21 cellular contexts compared by ENCODE assay signal in the genomic region with DNA sequence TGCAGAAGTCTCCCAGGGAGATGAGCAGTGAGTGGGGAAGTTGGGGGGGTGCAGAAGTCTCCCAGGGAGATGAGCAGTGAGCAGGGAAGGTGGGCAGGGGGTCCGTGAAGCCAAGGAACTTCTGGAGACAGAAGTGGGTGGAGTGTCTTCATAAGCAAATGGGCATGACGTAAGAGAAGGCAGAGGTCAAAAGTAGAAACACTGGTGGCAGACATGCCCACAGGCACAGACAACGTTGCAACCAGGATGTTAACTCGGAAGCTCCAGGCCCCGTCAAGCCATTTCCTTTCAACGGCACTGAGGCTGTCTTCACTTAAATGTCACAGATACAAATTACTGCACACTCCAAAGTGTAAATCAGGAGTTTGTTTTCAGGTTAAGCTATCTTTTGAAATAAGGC.
"Had no signal": no experiment of that assay in that cellular context is flagged by ENCODE, and none has a peak within 500 bp of the region (broad histone marks: within the 10 kb centered on the region; RNA-seq: fewer than 3 reads in every experiment).

No MANE protein-coding gene starts in this region.

- H3K9me3 ChIP-seq: gastrocnemius medialis, neutrophil, sigmoid colon, testis, tibial nerve, upper lobe of right lung, vagina had no signal

- H3K27ac ChIP-seq: gastrocnemius medialis, neutrophil, sigmoid colon, skin epidermis, testis, tibial nerve, upper lobe of right lung, vagina had no signal

- DNase-seq: cortex of kidney; effector memory CD4-positive, alpha-beta T cell; gastrocnemius medialis; glutamatergic neuron; immature natural killer cell; left ventricle myocardium superior; mesendoderm; naive B cell; sigmoid colon; stimulated activated CD4-positive, alpha-beta T cell treated with anti-CD3 and anti-CD28 coated beads, Interleukin-2, amount 100 ng/mL, for 24 hours; stimulated activated CD4-positive, alpha-beta T cell treated with anti-CD3 and anti-CD28 coated beads, Interleukin-4, amount 100 ng/mL, for 4 hours; stimulated activated naive B cell treated with anti-CD40 and anti-IgM and Interleukin-4, amounts not matched to agents 10 μg/mL and 1 μg/mL and 100 μg/mL, for 72 hours; stimulated activated naive CD8-positive, alpha-beta T cell treated with anti-CD3 and anti-CD28 coated beads, Interleukin-15, amount 100 ng/mL, for 72 hours; testis; upper lobe of right lung had no signal

- H3K36me3 ChIP-seq: gastrocnemius medialis, neutrophil, sigmoid colon, tibial nerve, upper lobe of right lung, vagina had no signal

- H3K4me1 ChIP-seq: gastrocnemius medialis, sigmoid colon, testis, tibial nerve, upper lobe of right lung, vagina had no signal

- H3K27me3 ChIP-seq: neutrophil, testis, upper lobe of right lung, vagina had no signal

- ATAC-seq: esophagus mucosa; gastrocnemius medialis; left ventricle myocardium superior; stimulated activated naive B cell treated with anti-CD40 and anti-IgM and Interleukin-4, amounts not matched to agents 10 μg/mL and 1 μg/mL and 100 μg/mL, for 72 hours; stimulated activated naive CD8-positive, alpha-beta T cell treated with anti-CD3 and anti-CD28 coated beads, Interleukin-15, amount 100 ng/mL, for 72 hours; upper lobe of right lung had no signal

- H3K4me3 ChIP-seq: gastrocnemius medialis, lung, sigmoid colon, skin epidermis, testis, tibial nerve, upper lobe of right lung, vagina had no signal
